ENCODE assay signal across 8 cellular contexts in the genomic region with DNA sequence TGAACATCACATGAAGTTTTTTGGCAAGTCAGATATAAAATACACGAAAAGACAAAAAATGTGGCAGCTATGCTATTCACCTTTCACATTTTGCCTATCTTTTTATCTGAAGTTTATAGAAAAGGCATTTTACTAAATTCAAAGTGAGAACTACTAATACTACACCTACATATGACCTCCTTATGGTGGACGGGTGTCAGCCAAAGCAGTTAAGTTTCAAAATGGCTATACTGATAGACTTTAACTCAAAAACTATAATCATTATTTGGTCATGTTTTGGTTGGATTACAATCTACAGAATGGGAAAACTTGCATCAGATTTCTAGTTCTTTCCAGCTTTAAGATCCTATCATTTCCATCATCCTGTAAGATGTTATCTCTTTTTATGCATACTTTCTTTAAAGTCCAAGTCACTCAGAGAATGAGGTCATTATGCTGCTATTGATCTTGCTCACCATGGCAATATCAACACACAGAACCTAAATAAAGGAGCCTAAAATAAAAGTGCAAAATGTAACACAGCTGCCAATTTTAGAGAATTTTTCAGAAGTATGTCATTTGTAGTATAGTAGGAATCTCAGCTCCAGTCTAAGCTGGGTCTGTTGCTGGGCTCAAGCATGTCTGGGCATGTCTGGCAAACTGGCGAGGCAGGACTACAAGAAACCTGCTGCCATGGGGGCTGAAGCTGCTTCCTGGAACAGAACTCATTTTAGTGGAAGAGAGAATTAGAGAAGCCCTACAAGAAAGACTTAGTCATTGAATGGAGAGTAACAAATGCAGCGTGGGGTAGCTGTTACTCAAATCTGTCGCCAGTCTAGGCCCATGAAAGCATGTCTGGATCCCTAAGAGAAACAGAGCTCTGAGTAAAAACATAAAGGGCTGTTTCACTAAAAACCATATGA. TPM values are rescaled to one million over a fixed set of nuclear protein-coding genes. Genes with fewer than 3 reads are reported as not detected.
DNase-seq lines count a peak whose midpoint lies in the region; ATAC-seq lines count a peak whose summit lies in the region.

No MANE protein-coding gene starts in this region.

- no peak overlapping the region for H3K27ac Mint-ChIP-seq in effector memory CD8-positive, alpha-beta T cell

- no peaks in the 10 kb centered on the region for H3K9me3 Mint-ChIP-seq in effector memory CD8-positive, alpha-beta T cell

- peak; percentile 47 for ATAC-seq in HG02678 (IDR thresholded peaks at IDR 0.05; ENCODE audit: unreplicated experiment)
- peak; percentile 40 for ATAC-seq in effector memory CD8-positive, alpha-beta T cell (replicated peaks)

- H3K36me3 Mint-ChIP-seq in effector memory CD8-positive, alpha-beta T cell (ENCODE audit: insufficient read depth) = no peaks in the 10 kb centered on the region

- peaks cover 8 to 11% of the 10 kb centered on the region in 2 donors for H3K4me1 Mint-ChIP-seq in effector memory CD8-positive, alpha-beta T cell (ENCODE audit: low read depth in 2 of 2)

- H3K4me3 Mint-ChIP-seq in effector memory CD8-positive, alpha-beta T cell = no peak overlapping the region

- DNase-seq in NCI-H2171 treated with DMSO at 0.1 percent for 48 hours (lab: John Stamatoyannopoulos, UW) = peak; percentile 22
- no peak for DNase-seq in NCI-H2171 (lab: John Stamatoyannopoulos, UW)
- peak; percentile 6 for DNase-seq in RPMI7951 (ENCODE audit: low read depth)
- DNase-seq in effector memory CD8-positive, alpha-beta T cell = no peak
- peak; percentile 65 for DNase-seq in stimulated activated CD4-positive, alpha-beta T cell treated with anti-CD3 and anti-CD28 coated beads, Interleukin-1b, Interleukin-23, amount 100 ng/mL, for 48 hours
- no peak for DNase-seq in foreskin melanocyte
- no peak for DNase-seq in T1000 (lab: John Stamatoyannopoulos, UW)

- H3K27me3 Mint-ChIP-seq in effector memory CD8-positive, alpha-beta T cell = no peaks in the 10 kb centered on the region

RNA-seq across cellular contexts. Expression of a gene that starts 7.6 kb away (rescaled TPM):
- 6.7 and 7.3 TPM in 2 replicates for total RNA-seq in RPMI7951 (2014; rRNA removed; shearing (Covaris generic))

Comparison
In these comparisons a context has a peak if more than half of its experiments do, and no peak if none do; other contexts are left out.
1. DNase-seq: peak in NCI-H2171 treated with DMSO at 0.1 percent for 48 hours (single experiment), RPMI7951 (single experiment) and stimulated activated CD4-positive, alpha-beta T cell treated with anti-CD3 and anti-CD28 coated beads, Interleukin-1b, Interleukin-23, amount 100 ng/mL, for 48 hours (single experiment); none in NCI-H2171 (single experiment), effector memory CD8-positive, alpha-beta T cell (0 of 3), foreskin melanocyte (single experiment) and T1000 (single experiment).